Comparison of ENCODE assay signal across 1 cellular context in genomic region chr3:196619213-196619612, GRCh38.
TF ChIP-seq lines count a peak whose summit lies in the region.

No MANE protein-coding gene starts in this region.

TF ChIP-seq in HepG2, 621 proteins besides CTCF, POLR2A, EP300 and RAD21:
- no peak for TF ChIP-seq ZNF549 (CRISPR knock-in tag; IDR thresholded peaks at IDR 0.05)
- TF ChIP-seq ZBTB43 (CRISPR knock-in tag; conservative IDR thresholded peaks at IDR 0.05): no peak
- TF ChIP-seq ZNF276 (CRISPR knock-in tag; IDR thresholded peaks at IDR 0.05; ENCODE audit: low read depth): no peak
- no peak for TF ChIP-seq ZNF207 (IDR thresholded peaks at IDR 0.05; ENCODE audit: borderline replicate concordance)
- no peak for TF ChIP-seq ZNF629 (CRISPR knock-in tag; conservative IDR thresholded peaks at IDR 0.05)
- TF ChIP-seq PTBP1 (IDR thresholded peaks at IDR 0.05; ENCODE audit: low read depth, low read length, poor library complexity, severe bottlenecking): no peak
- TF ChIP-seq SRSF1 (optimal IDR thresholded peaks at IDR 0.05; ENCODE audit: low read depth, low read length): no peak
- no peak for TF ChIP-seq ATF4 (CRISPR knock-in tag; IDR thresholded peaks at IDR 0.05)
- TF ChIP-seq ZKSCAN5 (CRISPR knock-in tag; IDR thresholded peaks at IDR 0.05): no peak
- no peak for TF ChIP-seq SMARCE1 (IDR thresholded peaks at IDR 0.05; ENCODE audit: borderline replicate concordance)
- TF ChIP-seq ZBED4 (CRISPR knock-in tag; IDR thresholded peaks at IDR 0.05; ENCODE audit: borderline replicate concordance): no peak
- no peak for TF ChIP-seq ZBTB39 (CRISPR knock-in tag; IDR thresholded peaks at IDR 0.05)
- no peak for TF ChIP-seq NFKB2 (CRISPR knock-in tag; IDR thresholded peaks at IDR 0.05; ENCODE audit: borderline replicate concordance)
- TF ChIP-seq HNRNPL (IDR thresholded peaks at IDR 0.05; ENCODE audit: low read depth, low read length): no peak
- TF ChIP-seq GFI1 (CRISPR knock-in tag; IDR thresholded peaks at IDR 0.05; ENCODE audit: borderline replicate concordance): no peak
- no peak for TF ChIP-seq NR2F2 (IDR thresholded peaks at IDR 0.05; ENCODE audit: borderline replicate concordance, low read depth)
- no peak for TF ChIP-seq ZNF362 (CRISPR knock-in tag; IDR thresholded peaks at IDR 0.05; ENCODE audit: borderline replicate concordance)
- TF ChIP-seq RARG (CRISPR knock-in tag; IDR thresholded peaks at IDR 0.05; ENCODE audit: low read depth): no peak
- no peak for TF ChIP-seq ZNF740 (CRISPR knock-in tag; IDR thresholded peaks at IDR 0.05)
